27 cellular contexts compared by ENCODE assay signal in the genomic region with DNA sequence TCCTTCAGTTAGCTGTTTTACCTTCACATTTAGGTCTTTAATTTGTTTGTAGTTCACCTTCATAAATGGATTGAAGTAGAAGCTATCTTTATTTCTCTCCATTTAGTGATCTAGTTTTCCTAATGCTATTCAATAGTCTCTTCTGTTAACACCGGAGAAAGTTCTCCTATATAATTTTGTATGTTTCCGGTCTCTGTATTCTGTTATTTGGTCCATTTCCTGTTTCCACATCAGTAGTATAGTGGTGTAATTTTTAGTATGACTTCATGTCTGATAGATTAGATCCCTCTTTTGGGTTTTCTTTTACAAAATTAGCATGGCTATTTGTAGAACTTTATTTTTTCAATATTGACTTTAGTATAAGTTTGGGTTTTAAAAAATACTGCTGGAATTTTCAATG. TPM values are rescaled to one million over a fixed set of nuclear protein-coding genes. Genes with fewer than 3 reads are reported as not detected.
"Had no signal": no experiment of that assay in that cellular context is flagged by ENCODE, and none has a peak within 500 bp of the region (broad histone marks: within the 10 kb centered on the region; RNA-seq: fewer than 3 reads in every experiment).

No MANE protein-coding gene starts in this region.

- H3K4me1 Mint-ChIP-seq: endodermal cell; naive thymus-derived CD8-positive, alpha-beta T cell; nephron progenitor cell; stimulated activated effector memory CD8-positive, alpha-beta T cell treated with anti-CD3 and anti-CD28 coated beads, Interleukin-12 subunit alpha, Interleukin-12 subunit beta, amount 100 ng/mL, for 72 hours had no signal

- H3K9me3 Mint-ChIP-seq: stimulated activated effector memory CD8-positive, alpha-beta T cell treated with anti-CD3 and anti-CD28 coated beads, Interleukin-12 subunit alpha, Interleukin-12 subunit beta, amount 100 ng/mL, for 72 hours; type B pancreatic cell had no signal

- H3K4me3 ChIP-seq: gastrocnemius medialis, lower lobe of right lung, psoas muscle, sigmoid colon, stomach, thyroid gland had no signal

- H3K36me3 ChIP-seq: gastrocnemius medialis, lower lobe of right lung, sigmoid colon, stomach, thyroid gland had no signal

- DNase-seq: effector CD8-positive, alpha-beta T cell; endodermal cell; foreskin fibroblast; gastrocnemius medialis; head of caudate nucleus; left ventricle myocardium superior; lower lobe of right lung; naive thymus-derived CD8-positive, alpha-beta T cell; nephron progenitor cell; nucleus accumbens; posterior cingulate gyrus; psoas muscle; right cardiac atrium; sigmoid colon; stimulated activated CD4-positive, alpha-beta T cell treated with anti-CD3 and anti-CD28 coated beads, Interleukin-2, amount 100 ng/mL, for 24 hours; stimulated activated CD4-positive, alpha-beta T cell treated with anti-CD3 and anti-CD28 coated beads, Interleukin-4, amount 100 ng/mL, for 24 hours; stimulated activated naive CD4-positive, alpha-beta T cell treated with Interleukin-2 at 50 U/mL for 16 hours; stomach; thyroid gland had no signal

- H3K27me3 ChIP-seq: thyroid gland had no signal

- H3K27ac ChIP-seq: epithelial cell of prostate, gastrocnemius medialis, lower lobe of right lung, psoas muscle, sigmoid colon, stomach, thyroid gland had no signal

- ATAC-seq: esophagus mucosa; gastrocnemius medialis; left ventricle myocardium superior; lower lobe of right lung; naive thymus-derived CD8-positive, alpha-beta T cell; psoas muscle; right cardiac atrium; stimulated activated effector memory CD8-positive, alpha-beta T cell treated with anti-CD3 and anti-CD28 coated beads, Interleukin-12 subunit alpha, Interleukin-12 subunit beta, amount 100 ng/mL, for 72 hours had no signal

- H3K27ac Mint-ChIP-seq: endodermal cell; naive thymus-derived CD8-positive, alpha-beta T cell; nephron progenitor cell; stimulated activated effector memory CD8-positive, alpha-beta T cell treated with anti-CD3 and anti-CD28 coated beads, Interleukin-12 subunit alpha, Interleukin-12 subunit beta, amount 100 ng/mL, for 72 hours; type B pancreatic cell had no signal

- H3K4me3 Mint-ChIP-seq: endodermal cell; naive thymus-derived CD8-positive, alpha-beta T cell; nephron progenitor cell; stimulated activated effector memory CD8-positive, alpha-beta T cell treated with anti-CD3 and anti-CD28 coated beads, Interleukin-12 subunit alpha, Interleukin-12 subunit beta, amount 100 ng/mL, for 72 hours; type B pancreatic cell had no signal

- H3K4me1 ChIP-seq: gastrocnemius medialis, lower lobe of right lung, psoas muscle, sigmoid colon, stomach, thyroid gland had no signal

- H3K9me3 ChIP-seq: gastrocnemius medialis, lower lobe of right lung, psoas muscle, sigmoid colon, stomach, thyroid gland had no signal

- H3K36me3 Mint-ChIP-seq: stimulated activated effector memory CD8-positive, alpha-beta T cell treated with anti-CD3 and anti-CD28 coated beads, Interleukin-12 subunit alpha, Interleukin-12 subunit beta, amount 100 ng/mL, for 72 hours; type B pancreatic cell had no signal

RNA-seq across cellular contexts. Expression of a gene that starts 41.6 kb away (rescaled TPM):
- total RNA-seq: naive thymus-derived CD8-positive, alpha-beta T cell; osteocyte had no signal

RNA-seq across cellular contexts. Expression of a gene that starts 51.1 kb away (rescaled TPM):
- total RNA-seq: endodermal cell; glomerular endothelial cell; left ventricle myocardium superior; mesenteric fat pad; naive thymus-derived CD8-positive, alpha-beta T cell; subcutaneous adipose tissue had no signal
